In genomic region chr7:128909605-128910568, GRCh38 we compare ENCODE assay signal across 10 cellular contexts. TPM values are rescaled to one million over a fixed set of nuclear protein-coding genes. Genes with fewer than 3 reads are reported as not detected.
A peak's percentile ranks its signal among the peaks of the same experiment; 100 is the strongest.
DNase-seq lines count a peak whose midpoint lies in the region; ATAC-seq lines count a peak whose summit lies in the region.
"Had no signal": no experiment of that assay in that cellular context is flagged by ENCODE, and none has a peak within 500 bp of the region (broad histone marks: within the 10 kb centered on the region; RNA-seq: fewer than 3 reads in every experiment).

No MANE protein-coding gene starts in this region.

- H3K36me3 Mint-ChIP-seq in T-helper 17 cell (ENCODE audit: low read depth) = peaks cover 2% of the 10 kb centered on the region
- H3K36me3 Mint-ChIP-seq: activated naive CD4-positive, alpha-beta T cell treated with anti-CD3 and anti-CD28 coated beads, Interleukin-2, amount 50 U/mL, for 72 hours had no signal

- no peak overlapping the region for H3K4me3 Mint-ChIP-seq in T-helper 17 cell
- H3K4me3 Mint-ChIP-seq in stimulated activated naive CD8-positive, alpha-beta T cell treated with anti-CD3 and anti-CD28 coated beads, Interleukin-15, amount 100 ng/mL, for 72 hours = no peak overlapping the region

- no peak for ATAC-seq in T-helper 17 cell
- ATAC-seq in left cardiac atrium = peak; percentile 35 to 58
- no peak for ATAC-seq in stimulated activated naive CD8-positive, alpha-beta T cell treated with anti-CD3 and anti-CD28 coated beads, Interleukin-15, amount 100 ng/mL, for 72 hours
- no peak for ATAC-seq in GM21825 (IDR thresholded peaks at IDR 0.05; ENCODE audit: unreplicated experiment)
- ATAC-seq: activated naive CD4-positive, alpha-beta T cell treated with anti-CD3 and anti-CD28 coated beads, Interleukin-2, amount 50 U/mL, for 72 hours had no signal

- H3K9me3 Mint-ChIP-seq in stimulated activated naive CD8-positive, alpha-beta T cell treated with anti-CD3 and anti-CD28 coated beads, Interleukin-15, amount 100 ng/mL, for 72 hours = no peaks in the 10 kb centered on the region
- H3K9me3 Mint-ChIP-seq: activated naive CD4-positive, alpha-beta T cell treated with anti-CD3 and anti-CD28 coated beads, Interleukin-2, amount 50 U/mL, for 72 hours had no signal

- DNase-seq in Daoy (ENCODE audit: low read depth) (peak; percentile 89), T-helper 17 cell (peak in 1 of 3 donors; percentile 5), left cardiac atrium (peak; percentile 29), retina (peak; percentile 58), SIG-M5 (lab: John Stamatoyannopoulos, UW) (no peak), NK-92 (lab: John Stamatoyannopoulos, UW; ENCODE audit: unreplicated experiment) (no peak)
- DNase-seq in stimulated activated naive CD8-positive, alpha-beta T cell treated with anti-CD3 and anti-CD28 coated beads, Interleukin-15, amount 100 ng/mL, for 72 hours = no peak
- DNase-seq: stimulated activated CD4-positive, alpha-beta T cell treated with anti-CD3 and anti-CD28 coated beads, Interleukin-2, amount 100 ng/mL, for 24 hours had no signal

- intact Hi-C loops in left cardiac atrium (cut with DNase I) = no loop called here

- no peaks in the 10 kb centered on the region for H3K9me3 ChIP-seq in T-helper 17 cell (ENCODE audit: control insufficient read depth, low read length, poor library complexity, severe bottlenecking)

- H3K4me1 Mint-ChIP-seq in T-helper 17 cell = peaks cover 8% of the 10 kb centered on the region
- H3K4me1 Mint-ChIP-seq in stimulated activated naive CD8-positive, alpha-beta T cell treated with anti-CD3 and anti-CD28 coated beads, Interleukin-15, amount 100 ng/mL, for 72 hours = peaks cover 19% of the 10 kb centered on the region

- H3K27me3 Mint-ChIP-seq in T-helper 17 cell = peaks cover 69% of the 10 kb centered on the region
- H3K27me3 Mint-ChIP-seq in stimulated activated naive CD8-positive, alpha-beta T cell treated with anti-CD3 and anti-CD28 coated beads, Interleukin-15, amount 100 ng/mL, for 72 hours = peaks cover 89% of the 10 kb centered on the region

- peak overlapping the region; percentile 3 for H3K27ac Mint-ChIP-seq in T-helper 17 cell
- no peak overlapping the region for H3K27ac Mint-ChIP-seq in stimulated activated naive CD8-positive, alpha-beta T cell treated with anti-CD3 and anti-CD28 coated beads, Interleukin-15, amount 100 ng/mL, for 72 hours
- H3K27ac Mint-ChIP-seq: activated naive CD4-positive, alpha-beta T cell treated with anti-CD3 and anti-CD28 coated beads, Interleukin-2, amount 50 U/mL, for 72 hours had no signal

RNA-seq across cellular contexts. Expression of gene KCP, which starts 0.6 kb away (rescaled TPM):
- 0.06 and 0.48 TPM in 2 replicates for total RNA-seq in Daoy (2014; rRNA removed; shearing (Covaris generic))
- total RNA-seq in T-helper 17 cell (1 to 10 TPM in 1 of 2 donors, under 1 TPM in 1; 0.23 to 1.2 TPM), left cardiac atrium (under 1 TPM; 0.31 to 0.50 TPM)

RNA-seq across cellular contexts. Expression of gene IRF5, which starts 27.8 kb away (rescaled TPM):
- total RNA-seq in Daoy (2014; rRNA removed; shearing (Covaris generic)) = 0.60 and 2.2 TPM in 2 replicates
- total RNA-seq in T-helper 17 cell = 10 to 100 TPM; 12.5 to 13.6 TPM
- total RNA-seq in left cardiac atrium = 1 to 10 TPM; 4.6 to 5.6 TPM

RNA-seq across cellular contexts. Expression of gene ATP6V1F, which starts 47.2 kb away (rescaled TPM):
- total RNA-seq in Daoy (2014; rRNA removed; shearing (Covaris generic)) = 103 and 130 TPM in 2 replicates
- total RNA-seq in T-helper 17 cell (10 to 100 TPM; 62.5 to 68.7 TPM), left cardiac atrium (100 to 1,000 TPM; 117 to 119 TPM)

Comparison
In these comparisons a context has a peak if more than half of its experiments do, and no peak if none do; other contexts are left out.
1. DNase-seq: peak in Daoy (single experiment), left cardiac atrium (single experiment) and retina (single experiment); none in SIG-M5 (single experiment), stimulated activated naive CD8-positive, alpha-beta T cell treated with anti-CD3 and anti-CD28 coated beads, Interleukin-15, amount 100 ng/mL, for 72 hours (0 of 2) and NK-92 (single experiment).
2. ATAC-seq: peak in left cardiac atrium (2 of 2); none in T-helper 17 cell (single experiment), stimulated activated naive CD8-positive, alpha-beta T cell treated with anti-CD3 and anti-CD28 coated beads, Interleukin-15, amount 100 ng/mL, for 72 hours (single experiment) and GM21825 (single experiment).